In the genomic region with DNA sequence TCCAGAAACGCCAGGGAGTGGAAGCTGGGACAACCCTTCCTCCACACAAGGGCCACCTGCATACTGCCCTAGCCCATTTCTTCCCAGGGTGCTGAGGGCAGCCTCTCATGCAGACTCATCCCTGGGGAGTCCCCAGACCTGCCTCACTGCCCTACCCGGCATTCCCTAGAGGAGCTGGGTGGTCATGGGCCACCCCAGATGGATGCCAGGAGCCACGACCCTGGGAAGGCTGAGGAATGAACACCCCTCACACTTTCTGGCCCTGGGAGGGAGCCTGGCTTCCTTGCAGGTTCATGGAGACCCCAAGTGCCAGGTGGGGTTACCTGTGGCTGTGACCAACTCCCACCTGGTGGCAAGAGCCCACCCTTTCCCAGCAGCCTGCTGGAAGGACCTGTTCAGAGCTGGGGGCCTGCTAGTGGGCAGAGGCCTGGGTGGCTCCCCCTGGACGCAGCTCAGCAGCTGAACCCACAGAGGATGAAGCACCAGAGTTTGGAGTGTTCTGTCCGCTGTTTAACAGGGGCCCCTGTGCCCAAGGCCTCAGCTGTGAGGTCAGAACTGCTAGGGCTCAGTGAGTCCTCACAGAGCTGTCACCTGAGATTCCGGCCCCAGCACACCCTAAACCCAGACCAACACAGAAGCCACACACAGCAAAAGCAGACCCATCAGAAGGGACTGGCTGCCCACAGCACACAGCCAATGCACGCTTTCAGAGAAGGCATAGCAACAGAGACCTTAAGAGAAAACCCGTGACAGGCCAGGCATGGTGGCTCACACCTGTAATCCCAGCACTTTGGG, we compare ENCODE assay signal across 2 cellular contexts.
TF ChIP-seq lines count a peak whose summit lies in the region.

No MANE protein-coding gene starts in this region.

TF ChIP-seq in GM12891, 5 proteins besides CTCF, POLR2A, EP300 and RAD21:
- TF ChIP-seq POLR2AphosphoS5 (IDR thresholded peaks at IDR 0.05; ENCODE audit: low read depth, low read length) = peak; percentile 88; the same call in 1 of the 2 replicates
- TF ChIP-seq TAF1 (IDR thresholded peaks at IDR 0.05; ENCODE audit: low read depth, low read length) = no peak
TF ChIP-seq in GM12891: peak in this region for 1.

TF ChIP-seq in GM12878, 131 proteins besides CTCF, POLR2A, EP300 and RAD21:
- TF ChIP-seq IRF4 (IDR thresholded peaks at IDR 0.05; ENCODE audit: low read depth, low read length) (no peak), POLR2AphosphoS2 (IDR thresholded peaks at IDR 0.05; ENCODE audit: low read depth, low read length) (peak; percentile 23), POLR2AphosphoS5 (IDR thresholded peaks at IDR 0.05; ENCODE audit: low read length) (peak; percentile 11; the same call in 1 of the 2 replicates), SMAD5 (IDR thresholded peaks at IDR 0.05; ENCODE audit: low read depth) (0 out of 2 replicates have a peak, but pooled peaks have one; percentile 25), BCL3 (IDR thresholded peaks at IDR 0.05; ENCODE audit: borderline replicate concordance, insufficient read depth, low read depth, low read length, poor library complexity, severe bottlenecking) (peak; percentile 34), CBFB (IDR thresholded peaks at IDR 0.05; ENCODE audit: low read depth) (peak; percentile 43; the same call in 1 of the 2 replicates), POU2F2 (IDR thresholded peaks at IDR 0.05; ENCODE audit: borderline replicate concordance, low read depth, low read length) (peak; percentile 9; the same call in 1 of the 3 replicates), CHD1 (IDR thresholded peaks at IDR 0.05; ENCODE audit: low read depth, low read length) (no peak)
